Comparison of ENCODE assay signal across 19 cellular contexts in genomic region chr5:124315746-124316415, GRCh38.
DNase-seq lines count a peak whose midpoint lies in the region; ATAC-seq and TF ChIP-seq lines count a peak whose summit lies in the region.
"Had no signal": no experiment of that assay in that cellular context is flagged by ENCODE, and none has a peak within 500 bp of the region (broad histone marks: within the 10 kb centered on the region; RNA-seq: fewer than 3 reads in every experiment).

No MANE protein-coding gene starts in this region.

- no peaks in the 10 kb centered on the region for H3K4me1 ChIP-seq in left lung

- no peak for TF ChIP-seq CTCF in AG09319 (IDR thresholded peaks at IDR 0.05; ENCODE audit: low read depth, low read length)
- no peak for TF ChIP-seq CTCF in cardiac fibroblast (IDR thresholded peaks at IDR 0.05; ENCODE audit: low read depth, low read length)
- no peak for TF ChIP-seq CTCF in left lung (IDR thresholded peaks at IDR 0.05)

- no peak overlapping the region for H3K27ac ChIP-seq in left lung

- H3K36me3 ChIP-seq in left lung = no peaks in the 10 kb centered on the region

- peaks cover 0 to 2% of the 10 kb centered on the region in 2 donors for H3K9me3 ChIP-seq in left lung

- no peaks in the 10 kb centered on the region for H3K36me3 Mint-ChIP-seq in activated naive CD4-positive, alpha-beta T cell treated with anti-CD3 and anti-CD28 coated beads, Interleukin-2, amount 50 U/mL, for 72 hours
- H3K36me3 Mint-ChIP-seq: activated naive CD4-positive, alpha-beta T cell treated with anti-CD3 and anti-CD28 coated beads, Interleukin-2, amount 50 U/mL, for 24 hours; CD8-positive, alpha-beta memory T cell had no signal

- DNase-seq in AG09319 (ENCODE audit: extremely low read depth, low read depth) = peak; percentile 37
- peak; percentile 69 for DNase-seq in MV-4-11 (lab: John Stamatoyannopoulos, UW)
- peak; percentile 40 to 50 for DNase-seq in cardiac fibroblast (ENCODE audit: low read depth in 2 of 2)
- no peak for DNase-seq in left lung
- DNase-seq in COLO668 (lab: John Stamatoyannopoulos, UW; ENCODE audit: unreplicated experiment) = no peak
- DNase-seq in activated naive CD4-positive, alpha-beta T cell treated with anti-CD3 and anti-CD28 coated beads, Interleukin-2, amount 50 U/mL, for 72 hours (ENCODE audit: low spot score in 2 of 2) = no peak
- no peak for DNase-seq in OCI-M2 (lab: John Stamatoyannopoulos, UW; ENCODE audit: unreplicated experiment)
- DNase-seq: activated CD4-positive, alpha-beta T cell treated with anti-CD3 and anti-CD28 coated beads, Interleukin-2, amount 10 ng/mL, durations not matched to agents 24 days and 14 days; activated T-cell treated with anti-CD3 and anti-CD28 coated beads for 4 hours; CD8-positive, alpha-beta memory T cell; head of caudate nucleus; HFFc6; islet precursor cell; NCI-H446 treated with DMSO at 0.1 percent for 48 hours; stimulated activated CD4-positive, alpha-beta T cell treated with anti-CD3 and anti-CD28 coated beads, Interleukin-4, amount 100 ng/mL, for 4 hours; T1000; trophoblast cell had no signal

- H3K27me3 ChIP-seq in left lung = no peaks in the 10 kb centered on the region

- ATAC-seq in left lung (peak; percentile 13), HG02938 (IDR thresholded peaks at IDR 0.05; ENCODE audit: unreplicated experiment) (no peak)
- no peak for ATAC-seq in activated naive CD4-positive, alpha-beta T cell treated with anti-CD3 and anti-CD28 coated beads, Interleukin-2, amount 50 U/mL, for 72 hours

- H3K9me3 Mint-ChIP-seq in activated naive CD4-positive, alpha-beta T cell treated with anti-CD3 and anti-CD28 coated beads, Interleukin-2, amount 50 U/mL, for 72 hours = peaks cover 8 to 10% of the 10 kb centered on the region in 2 donors
- H3K9me3 Mint-ChIP-seq: activated CD4-positive, alpha-beta T cell treated with anti-CD3 and anti-CD28 coated beads, Interleukin-2, amount 10 ng/mL, durations not matched to agents 24 days and 14 days; activated naive CD4-positive, alpha-beta T cell treated with anti-CD3 and anti-CD28 coated beads, Interleukin-2, amount 50 U/mL, for 24 hours had no signal

- no peak overlapping the region for H3K27ac Mint-ChIP-seq in activated naive CD4-positive, alpha-beta T cell treated with anti-CD3 and anti-CD28 coated beads, Interleukin-2, amount 50 U/mL, for 72 hours
- H3K27ac Mint-ChIP-seq: activated CD4-positive, alpha-beta T cell treated with anti-CD3 and anti-CD28 coated beads, Interleukin-2, amount 10 ng/mL, durations not matched to agents 24 days and 14 days; activated naive CD4-positive, alpha-beta T cell treated with anti-CD3 and anti-CD28 coated beads, Interleukin-2, amount 50 U/mL, for 24 hours; CD8-positive, alpha-beta memory T cell; HFFc6 had no signal

- intact Hi-C loops in left lung (cut with DNase I) = no loop called here

- H3K4me3 ChIP-seq in cardiac fibroblast (replicated peaks in 1 of 2; ENCODE audit: low read depth in 2 of 2, low read length in 2 of 2) (no peak overlapping the region), left lung (no peak overlapping the region)

Comparison
In these comparisons a context has a peak if more than half of its experiments do, and no peak if none do; other contexts are left out.
1. DNase-seq: peak in AG09319 (single experiment), MV-4-11 (single experiment) and cardiac fibroblast (2 of 2); none in left lung (0 of 2), COLO668 (single experiment), activated naive CD4-positive, alpha-beta T cell treated with anti-CD3 and anti-CD28 coated beads, Interleukin-2, amount 50 U/mL, for 72 hours (0 of 2) and OCI-M2 (single experiment).